ENCODE assay signal across 14 cellular contexts in genomic region chr6:168364793-168365421, GRCh38. TPM values are rescaled to one million over a fixed set of nuclear protein-coding genes. Genes with fewer than 3 reads are reported as not detected.
DNase-seq lines count a peak whose midpoint lies in the region; ATAC-seq and TF ChIP-seq lines count a peak whose summit lies in the region.
"Had no signal": no experiment of that assay in that cellular context is flagged by ENCODE, and none has a peak within 500 bp of the region (broad histone marks: within the 10 kb centered on the region; RNA-seq: fewer than 3 reads in every experiment).

No MANE protein-coding gene starts in this region.

- no peak overlapping the region for H2AFZ ChIP-seq in osteoblast (ENCODE audit: low read length)

- H3K9me3 ChIP-seq in osteoblast (ENCODE audit: low read depth, low read length): no peaks in the 10 kb centered on the region
- H3K9me3 ChIP-seq in spleen: peaks cover 0 to 20% (median 6%) of the 10 kb centered on the region in 8 donors

- H3K4me1 ChIP-seq in osteoblast (ENCODE audit: insufficient read depth, low read length) (no peaks in the 10 kb centered on the region), spleen (peaks cover 0 to under 1% (median 0%) of the 10 kb centered on the region in 6 donors)

- H3K79me2 ChIP-seq in osteoblast (ENCODE audit: insufficient read depth, low read length): no peaks in the 10 kb centered on the region

- TF ChIP-seq POLR2A in spleen (IDR thresholded peaks at IDR 0.05): no peak

- WGBS in spleen, 5 donors: 89 to 96% (median 93%) methylated on average over 25 to 31 of the region's 31 CpGs

- TF ChIP-seq CTCF in osteoblast (IDR thresholded peaks at IDR 0.05; ENCODE audit: extremely low read depth, low read depth, low read length): no peak
- no peak for TF ChIP-seq CTCF in spleen (IDR thresholded peaks at IDR 0.05 in 8 of 11, conservative IDR thresholded peaks at IDR 0.05 in 3 of 11)

- H4K20me1 ChIP-seq in osteoblast (ENCODE audit: insufficient read depth, low read length): no peaks in the 10 kb centered on the region
- H4K20me1 ChIP-seq: BLaER1 had no signal

- H3K4me3 ChIP-seq in osteoblast (ENCODE audit: insufficient read depth, low read length): no peak overlapping the region
- no peak overlapping the region for H3K4me3 ChIP-seq in spleen
- H3K4me3 ChIP-seq: BLaER1 had no signal

- H3K4me2 ChIP-seq in osteoblast (ENCODE audit: insufficient read depth, low read length): no peak overlapping the region
- H3K4me2 ChIP-seq: BLaER1 had no signal

- peak; percentile 10 for DNase-seq in left cardiac atrium
- no peak for DNase-seq in Right ventricle myocardium inferior (ENCODE audit: missing footprints)
- DNase-seq in osteoblast (ENCODE audit: insufficient read length, low spot score, missing footprints): peak; percentile 29
- peak; percentile 63 for DNase-seq in spleen
- no peak for DNase-seq in iPS-NIHi7 (ENCODE audit: extremely low spot score)
- DNase-seq in dedifferentiated amniotic fluid mesenchymal stem cell (ENCODE audit: extremely low spot score): no peak
- DNase-seq in HT-29 (ENCODE audit: low spot score): no peak
- DNase-seq: 8988T, AML-193, Calu3, DMS 273 treated with DMSO at 0.1 percent for 48 hours had no signal

- H3K27me3 ChIP-seq in osteoblast (ENCODE audit: insufficient read depth, low read length) (no peaks in the 10 kb centered on the region), spleen (replicated peaks in 1 of 7) (peaks cover 0 to 36% (median 0%) of the 10 kb centered on the region in 7 donors)
- H3K27me3 ChIP-seq: BLaER1 had no signal

- H3K27ac ChIP-seq in osteoblast (ENCODE audit: low read depth, low read length): no peak overlapping the region
- no peak overlapping the region for H3K27ac ChIP-seq in spleen
- H3K27ac ChIP-seq: BLaER1 had no signal

- intact Hi-C loops in left cardiac atrium (cut with DNase I): loop anchor here in 1 of 2 donors (5.0 kb wide), 1 partner anchor 208 kb away; no protein-coding TSS in a partner anchor
- intact Hi-C loops in Right ventricle myocardium inferior (cut with DNase I): no loop called here
- intact Hi-C loops in spleen (cut with DNase I; ENCODE audit: low total_unique reads): no loop called here

- ATAC-seq in left cardiac atrium (no peak), Right ventricle myocardium inferior (no peak)
- ATAC-seq: HCT116 had no signal

- H3K36me3 ChIP-seq in osteoblast (ENCODE audit: insufficient read depth, low read length): no peaks in the 10 kb centered on the region
- no peaks in the 10 kb centered on the region for H3K36me3 ChIP-seq in spleen
- H3K36me3 ChIP-seq: BLaER1 had no signal

RNA-seq across cellular contexts. Expression of gene DACT2, which starts 45.3 kb away (rescaled TPM):
- total RNA-seq in left cardiac atrium (1 to 10 TPM; 1.7 to 2.4 TPM), Right ventricle myocardium inferior (1.0 TPM), osteoblast (not detected in 2 replicates), spleen (not detected)
- polyA plus RNA-seq in spleen: under 1 TPM in 2 of 3 donors, not detected in 1; 0.04 to 0.09 TPM
- not detected in 2 replicates for total RNA-seq in HT-29 (2014; rRNA removed; shearing (Covaris generic))
- total RNA-seq: Calu3, Daoy had no signal

Comparison
In these comparisons a context has a peak if more than half of its experiments do, and no peak if none do; other contexts are left out.
1. DNase-seq: peak in left cardiac atrium (single experiment), osteoblast (single experiment) and spleen (single experiment); none in Right ventricle myocardium inferior (single experiment), iPS-NIHi7 (single experiment), dedifferentiated amniotic fluid mesenchymal stem cell (single experiment) and HT-29 (single experiment).